9 cellular contexts compared by ENCODE assay signal in the genomic region with DNA sequence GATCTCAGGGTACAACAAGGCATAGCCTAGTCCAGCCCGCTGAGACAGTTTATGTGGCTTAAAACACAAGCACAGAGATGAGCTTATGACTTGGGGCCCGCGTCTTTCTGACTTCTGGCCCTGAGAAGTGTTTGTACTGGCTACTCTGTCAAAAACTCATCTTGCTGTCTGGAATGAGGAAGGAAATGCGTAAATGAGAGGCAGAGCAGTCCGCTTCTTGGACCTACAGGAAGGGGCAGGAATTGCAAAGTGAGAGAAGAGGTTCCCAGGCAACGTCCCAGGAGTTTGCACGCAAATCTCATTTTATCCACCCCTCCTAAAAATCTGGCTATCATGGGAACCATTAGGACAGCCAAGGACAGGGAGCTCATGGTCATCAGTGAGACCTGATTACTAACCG. TPM values are rescaled to one million over a fixed set of nuclear protein-coding genes. Genes with fewer than 3 reads are reported as not detected.
DNase-seq lines count a peak whose midpoint lies in the region; ATAC-seq, FAIRE-seq and TF ChIP-seq lines count a peak whose summit lies in the region.
"Had no signal": no experiment of that assay in that cellular context is flagged by ENCODE, and none has a peak within 500 bp of the region (broad histone marks: within the 10 kb centered on the region; RNA-seq: fewer than 3 reads in every experiment).

No MANE protein-coding gene starts in this region.

- H3K27me3 Mint-ChIP-seq in stimulated activated naive B cell treated with anti-CD40 and anti-IgM and Interleukin-4, amounts not matched to agents 10 μg/mL and 1 μg/mL and 100 μg/mL, for 72 hours = no peaks in the 10 kb centered on the region

- no peak for DNase-seq in HCT116 (ENCODE audit: low read depth, low spot score)
- no peak for DNase-seq in adipocyte (ENCODE audit: low read depth)
- DNase-seq in hepatic stellate cell (ENCODE audit: low spot score) = peak; percentile 84
- no peak for DNase-seq in stimulated activated naive B cell treated with anti-CD40 and anti-IgM and Interleukin-4, amounts not matched to agents 10 μg/mL and 1 μg/mL and 100 μg/mL, for 72 hours
- DNase-seq in HTR-8/SVneo (ENCODE audit: insufficient read length, low spot score) = no peak
- no peak for DNase-seq in activated CD4-positive, alpha-beta T cell treated with anti-CD3 and anti-CD28 coated beads, Interleukin-2, amount 50 U/mL, for 1 hour

- POLR2A ChIA-PET in HCT116 (lab: Charles Lee) = no interaction called here

- peaks cover 40 to 47% of the 10 kb centered on the region in 2 donors for H3K36me3 Mint-ChIP-seq in stimulated activated naive B cell treated with anti-CD40 and anti-IgM and Interleukin-4, amounts not matched to agents 10 μg/mL and 1 μg/mL and 100 μg/mL, for 72 hours

- H2AFZ ChIP-seq in HCT116 (ENCODE audit: low read depth, low read length, poor library complexity, severe bottlenecking) = no peak overlapping the region

- CTCF ChIA-PET in HCT116 (lab: Charles Lee) = interaction anchor here (0.9 kb wide), 1 partner anchor 56 kb away, joined by 4 read pairs; no protein-coding TSS in a partner anchor

- peaks cover 70 to 89% of the 10 kb centered on the region in 2 donors for H3K4me1 Mint-ChIP-seq in stimulated activated naive B cell treated with anti-CD40 and anti-IgM and Interleukin-4, amounts not matched to agents 10 μg/mL and 1 μg/mL and 100 μg/mL, for 72 hours

- TF ChIP-seq CTCF in HCT116 (IDR thresholded peaks at IDR 0.05 in 2 of 3, conservative IDR thresholded peaks at IDR 0.05 in 1 of 3; ENCODE audit: borderline replicate concordance in 1 of 3, insufficient read depth in 1 of 3, low read depth in 2 of 3, low read length in 2 of 3) = peak in 2 of 3 experiments; percentile 22; a peak in 1 of 6 replicates

- TF ChIP-seq RAD21 in HCT116 (IDR thresholded peaks at IDR 0.05; ENCODE audit: low read depth) = no peak

- H3K27ac ChIP-seq in HCT116 (ENCODE audit: low read depth, low read length) = peak overlapping the region; percentile 83; the same call in 1 of the 2 replicates

- no peak for FAIRE-seq in HTR-8/SVneo (lab: Jason Lieb, UNC)
- FAIRE-seq: keratinocyte had no signal

- H3K27me3 ChIP-seq in HCT116 (ENCODE audit: insufficient read depth, low read length) (no peaks in the 10 kb centered on the region), adipocyte (replicated peaks; ENCODE audit: control insufficient read depth, insufficient read depth, low read length) (no peaks in the 10 kb centered on the region)

- ATAC-seq in HCT116 = no peak
- no peak for ATAC-seq in stimulated activated naive B cell treated with anti-CD40 and anti-IgM and Interleukin-4, amounts not matched to agents 10 μg/mL and 1 μg/mL and 100 μg/mL, for 72 hours (replicated peaks)
- no peak for ATAC-seq in HG02840 (IDR thresholded peaks at IDR 0.05; ENCODE audit: low FRiP score, unreplicated experiment)
- ATAC-seq in GM21529 (IDR thresholded peaks at IDR 0.05; ENCODE audit: unreplicated experiment) = no peak

- intact Hi-C loops in HCT116 (cut with micrococcal nuclease) = no loop called here

- H3K4me1 ChIP-seq in HCT116 (ENCODE audit: control insufficient read depth in 1 of 2, insufficient read depth in 2 of 2, low read length in 2 of 2) (peaks cover 77 to 96% of the 10 kb centered on the region in 2 experiments), adipocyte (ENCODE audit: control insufficient read depth, insufficient read depth, low read length) (peaks cover 81% of the 10 kb centered on the region)

- RAD21 ChIA-PET in HCT116 (lab: Charles Lee; ENCODE audit: low non-redundant PET in 1 of 2, low total read pairs in 2 of 2, uncharacterized antibody in 2 of 2, unreplicated experiment in 2 of 2) = no interaction called here

- H3K36me3 ChIP-seq in HCT116 (ENCODE audit: control insufficient read depth in 1 of 2, insufficient read depth in 2 of 2, low read length in 2 of 2) = peaks cover 0 to 6% of the 10 kb centered on the region in 2 experiments; a peak in 1 of 4 replicates
- H3K36me3 ChIP-seq in adipocyte (ENCODE audit: control insufficient read depth, insufficient read depth, low read length, severe bottlenecking) = peaks cover 9% of the 10 kb centered on the region

- H3K4me2 ChIP-seq in HCT116 (ENCODE audit: low read length) = peak overlapping the region; percentile 94

- H3K9me3 Mint-ChIP-seq in stimulated activated naive B cell treated with anti-CD40 and anti-IgM and Interleukin-4, amounts not matched to agents 10 μg/mL and 1 μg/mL and 100 μg/mL, for 72 hours = peaks cover 4 to 5% of the 10 kb centered on the region in 2 donors

- peaks cover 100% of the 10 kb centered on the region for H3K79me2 ChIP-seq in HCT116 (ENCODE audit: insufficient read depth, low read length)

- H3K4me3 Mint-ChIP-seq in stimulated activated naive B cell treated with anti-CD40 and anti-IgM and Interleukin-4, amounts not matched to agents 10 μg/mL and 1 μg/mL and 100 μg/mL, for 72 hours = peak overlapping the region; percentile 27 to 41

- no peaks in the 10 kb centered on the region for H3K9me2 ChIP-seq in HCT116 (ENCODE audit: insufficient read depth)

- BruUV-seq in HCT116 (replicated peaks; lab: Mats Ljungman, UMichigan) = no TSS peak

- TF ChIP-seq POLR2A in HCT116 (IDR thresholded peaks at IDR 0.05; ENCODE audit: borderline replicate concordance, extremely low read depth, insufficient read depth, insufficient read length) = no peak

- H3K4me3 ChIP-seq in HCT116 (replicated peaks in 1 of 2; ENCODE audit: low read depth in 1 of 2, low read length in 2 of 2) (peak overlapping the region; percentile 4 to 12; a peak in 1 of 4 replicates), adipocyte (ENCODE audit: low read length) (peak overlapping the region; percentile 35)

- peak overlapping the region; percentile 20 for H3K27ac Mint-ChIP-seq in stimulated activated naive B cell treated with anti-CD40 and anti-IgM and Interleukin-4, amounts not matched to agents 10 μg/mL and 1 μg/mL and 100 μg/mL, for 72 hours

- peaks cover 11% of the 10 kb centered on the region; the same call in 1 of the 2 replicates for H4K20me1 ChIP-seq in HCT116 (ENCODE audit: insufficient read depth)

- H3K9me3 ChIP-seq in HCT116 (ENCODE audit: control insufficient read depth in 1 of 2, insufficient read depth in 1 of 2, low read depth in 1 of 2, low read length in 2 of 2) (no peaks in the 10 kb centered on the region), adipocyte (ENCODE audit: control insufficient read depth, low read length) (no peaks in the 10 kb centered on the region)

- H3K9ac ChIP-seq in HCT116 (ENCODE audit: low read length) = peak overlapping the region; percentile 69
- peak overlapping the region; percentile 57 for H3K9ac ChIP-seq in adipocyte (ENCODE audit: low read length)

TF ChIP-seq in HCT116, 20 proteins besides CTCF, POLR2A, EP300 and RAD21 (continues in another document):
- TF ChIP-seq EZH2phosphoT487 (IDR thresholded peaks at IDR 0.05; ENCODE audit: borderline replicate concordance) = no peak
- no peak for TF ChIP-seq EZH2 (IDR thresholded peaks at IDR 0.05)
- no peak for TF ChIP-seq CEBPB (IDR thresholded peaks at IDR 0.05; ENCODE audit: low read depth)
- TF ChIP-seq ELF1 (IDR thresholded peaks at IDR 0.05; ENCODE audit: borderline replicate concordance, low read depth) = no peak
- no peak for TF ChIP-seq CBX3 (IDR thresholded peaks at IDR 0.05; ENCODE audit: low read depth)
- no peak for TF ChIP-seq REST (IDR thresholded peaks at IDR 0.05; ENCODE audit: low read depth)
- TF ChIP-seq ZNF274 (IDR thresholded peaks at IDR 0.05; ENCODE audit: low read depth, low read length) = no peak
- no peak for TF ChIP-seq TCF7L2 (IDR thresholded peaks at IDR 0.05; ENCODE audit: borderline replicate concordance, extremely low read depth, insufficient read depth, insufficient read length)
- no peak for TF ChIP-seq SRF (IDR thresholded peaks at IDR 0.05; ENCODE audit: low read depth)
- TF ChIP-seq ZFX (IDR thresholded peaks at IDR 0.05) = no peak
- TF ChIP-seq FOSL1 (IDR thresholded peaks at IDR 0.05; ENCODE audit: low read depth) = no peak

RNA-seq across cellular contexts. Expression of gene ANXA11, which starts 5.5 kb away (rescaled TPM):
- 181 TPM for total RNA-seq in HCT116 (2021; ENCODE audit: unreplicated experiment)
- 242 and 336 TPM in 2 replicates for polyA plus RNA-seq in HCT116 (2012)
